8 cellular contexts compared by ENCODE assay signal in genomic region chr2:47486858-47487497, GRCh38.
DNase-seq lines count a peak whose midpoint lies in the region; ATAC-seq and TF ChIP-seq lines count a peak whose summit lies in the region.

No MANE protein-coding gene starts in this region.

- H3K27me3 Mint-ChIP-seq in activated naive CD4-positive, alpha-beta T cell treated with anti-CD3 and anti-CD28 coated beads for 36 hours (ENCODE audit: low read depth) = no peaks in the 10 kb centered on the region
- no peaks in the 10 kb centered on the region for H3K27me3 Mint-ChIP-seq in activated B cell treated with CpG ODN at 0.5 μM for 24 hours

- peak overlapping the region; percentile 3 for H3K27ac Mint-ChIP-seq in activated naive CD4-positive, alpha-beta T cell treated with anti-CD3 and anti-CD28 coated beads for 36 hours
- peak overlapping the region; percentile 74 for H3K27ac Mint-ChIP-seq in activated B cell treated with CpG ODN at 0.5 μM for 24 hours

- POLR2A ChIA-PET in activated B cell treated with CpG ODN at 0.5 μM for 24 hours (lab: Charles Lee) = interaction anchor here (1.5 kb wide), 1 partner anchor 34 kb away, joined by 4 read pairs; no protein-coding TSS in a partner anchor

- no peak overlapping the region for H3K4me3 Mint-ChIP-seq in activated naive CD4-positive, alpha-beta T cell treated with anti-CD3 and anti-CD28 coated beads for 36 hours
- H3K4me3 Mint-ChIP-seq in activated B cell treated with CpG ODN at 0.5 μM for 24 hours = peak overlapping the region; percentile 22

- intact Hi-C loops in activated naive CD4-positive, alpha-beta T cell treated with anti-CD3 and anti-CD28 coated beads for 36 hours (cut with micrococcal nuclease) = no loop called here
- intact Hi-C loops in activated B cell treated with CpG ODN at 0.5 μM for 24 hours (cut with micrococcal nuclease) = loop anchor here (1.0 kb wide), 1 partner anchor 34 kb away; no protein-coding TSS in a partner anchor

- H3K9me3 Mint-ChIP-seq in activated naive CD4-positive, alpha-beta T cell treated with anti-CD3 and anti-CD28 coated beads for 36 hours = no peaks in the 10 kb centered on the region
- no peaks in the 10 kb centered on the region for H3K9me3 Mint-ChIP-seq in activated B cell treated with CpG ODN at 0.5 μM for 24 hours

- ATAC-seq in HG03280 (IDR thresholded peaks at IDR 0.05; ENCODE audit: unreplicated experiment) (peak; percentile 59), activated B cell treated with CpG ODN at 0.5 μM for 24 hours (ENCODE audit: low read depth) (peak; percentile 82), GM19397 (IDR thresholded peaks at IDR 0.05; ENCODE audit: unreplicated experiment) (no peak)

- TF ChIP-seq CTCF in activated B cell treated with CpG ODN at 0.5 μM for 24 hours (IDR thresholded peaks at IDR 0.05) = no peak

- DNase-seq in activated naive CD4-positive, alpha-beta T cell treated with anti-CD3 and anti-CD28 coated beads for 36 hours = no peak
- DNase-seq in activated naive CD4-positive, alpha-beta T cell treated with anti-CD3 and anti-CD28 coated beads, Interleukin-2, amount 50 U/mL, for 16 hours = no peak
- DNase-seq in activated B cell treated with CpG ODN at 0.5 μM for 24 hours (no peak), superior temporal gyrus (ENCODE audit: extremely low spot score) (peak; percentile 39), NCI-H2081 treated with DMSO at 0.1 percent for 48 hours (lab: John Stamatoyannopoulos, UW) (no peak)
- no peak for DNase-seq in stimulated activated CD4-positive, alpha-beta T cell treated with anti-CD3 and anti-CD28 coated beads, Interleukin-1b, Interleukin-23, amount 100 ng/mL, for 48 hours

- peaks cover 9% of the 10 kb centered on the region for H3K4me1 Mint-ChIP-seq in activated naive CD4-positive, alpha-beta T cell treated with anti-CD3 and anti-CD28 coated beads for 36 hours (ENCODE audit: low read depth)
- peaks cover 11% of the 10 kb centered on the region for H3K4me1 Mint-ChIP-seq in activated B cell treated with CpG ODN at 0.5 μM for 24 hours

- CTCF ChIA-PET in activated naive CD4-positive, alpha-beta T cell treated with anti-CD3 and anti-CD28 coated beads for 36 hours (lab: Charles Lee) = interaction anchor here (0.5 to 1.1 kb wide), 4 partner anchors 13 to 280 kb away, joined by 3 to 4 read pairs (median 4); no protein-coding TSS in a partner anchor
- CTCF ChIA-PET in activated B cell treated with CpG ODN at 0.5 μM for 24 hours (lab: Charles Lee) = interaction anchor here (1.4 kb wide), 1 partner anchor 280 kb away, joined by 6 read pairs; no protein-coding TSS in a partner anchor

- peaks cover 18% of the 10 kb centered on the region for H3K36me3 Mint-ChIP-seq in activated naive CD4-positive, alpha-beta T cell treated with anti-CD3 and anti-CD28 coated beads for 36 hours (ENCODE audit: low read depth)
- H3K36me3 Mint-ChIP-seq in activated B cell treated with CpG ODN at 0.5 μM for 24 hours (ENCODE audit: low read depth) = peaks cover 22% of the 10 kb centered on the region
